ENCODE assay signal across 23 cellular contexts in the genomic region with DNA sequence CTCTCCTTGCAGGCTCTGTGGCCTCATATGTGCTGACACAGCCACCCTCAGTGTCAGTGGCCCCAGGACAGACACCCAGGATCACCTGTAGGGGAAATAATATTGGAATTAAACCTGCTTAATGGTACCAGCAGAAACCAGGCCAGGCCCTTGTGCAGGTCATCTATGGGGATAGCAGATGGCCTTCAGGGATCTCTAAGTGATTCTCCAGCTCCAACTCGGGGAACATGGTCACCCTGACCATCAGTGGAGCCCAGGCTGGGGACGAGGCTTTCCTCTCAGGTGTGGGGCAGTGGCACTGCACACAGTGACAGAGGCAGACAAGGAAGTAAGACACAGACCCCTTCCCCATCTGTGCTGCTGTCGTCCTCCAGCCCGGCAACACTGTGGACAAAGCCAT. TPM values are rescaled to one million over a fixed set of nuclear protein-coding genes. Genes with fewer than 3 reads are reported as not detected.
DNase-seq lines count a peak whose midpoint lies in the region; ATAC-seq and TF ChIP-seq lines count a peak whose summit lies in the region.
"Had no signal": no experiment of that assay in that cellular context is flagged by ENCODE, and none has a peak within 500 bp of the region (broad histone marks: within the 10 kb centered on the region; RNA-seq: fewer than 3 reads in every experiment).

No MANE protein-coding gene starts in this region.

- H3K18ac ChIP-seq in H9 (ENCODE audit: insufficient read length, low read depth, low read length): no peak overlapping the region

- no peak for TF ChIP-seq CTCF in H9 (conservative IDR thresholded peaks at IDR 0.05)
- no peak for TF ChIP-seq CTCF in OCI-LY1 (IDR thresholded peaks at IDR 0.05; ENCODE audit: low read length)

- H3K27ac ChIP-seq in H9 (ENCODE audit: insufficient read length, low read depth, low read length) (no peak overlapping the region), OCI-LY1 (ENCODE audit: low read depth, low read length, poor library complexity, severe bottlenecking) (peak overlapping the region; percentile 93)
- H3K27ac ChIP-seq: A549 had no signal

- no peak overlapping the region for H3K27ac Mint-ChIP-seq in activated naive CD8-positive, alpha-beta T cell treated with anti-CD3 and anti-CD28 coated beads, Interleukin-2, amount 10 ng/mL, durations not matched to agents 7 days and 5 days
- no peak overlapping the region for H3K27ac Mint-ChIP-seq in activated naive CD8-positive, alpha-beta T cell treated with anti-CD3 and anti-CD28 coated beads for 36 hours
- H3K27ac Mint-ChIP-seq in H9: peak overlapping the region in 1 of 3 experiments; percentile 73; a peak in 1 of 7 replicates
- H3K27ac Mint-ChIP-seq: CD14-positive monocyte; CD4-positive, alpha-beta T cell had no signal

- H3K4me3 ChIP-seq in OCI-LY1 (ENCODE audit: low read depth, low read length, poor library complexity, severe bottlenecking): peak overlapping the region; percentile 53
- H3K4me3 ChIP-seq: A549 had no signal

- peaks cover 21% of the 10 kb centered on the region; the same call in 1 of the 2 replicates for H3K27me3 ChIP-seq in H9 (ENCODE audit: insufficient read depth, low read length)
- H3K27me3 ChIP-seq in OCI-LY1 (ENCODE audit: insufficient read depth, low read length): no peaks in the 10 kb centered on the region

- peak overlapping the region; percentile 5 for H4K5ac ChIP-seq in H9 (ENCODE audit: insufficient read length, low read depth, low read length)

- no peaks in the 10 kb centered on the region for H3K4me1 ChIP-seq in H9 (ENCODE audit: insufficient read depth, low read length)
- peaks cover 92% of the 10 kb centered on the region for H3K4me1 ChIP-seq in OCI-LY1 (ENCODE audit: insufficient read depth, low read length, severe bottlenecking)
- H3K4me1 ChIP-seq: A549, BE2C had no signal

- H3K4me3 Mint-ChIP-seq in activated naive CD8-positive, alpha-beta T cell treated with anti-CD3 and anti-CD28 coated beads, Interleukin-2, amount 10 ng/mL, durations not matched to agents 7 days and 5 days: no peak overlapping the region
- H3K4me3 Mint-ChIP-seq in activated naive CD8-positive, alpha-beta T cell treated with anti-CD3 and anti-CD28 coated beads for 36 hours: no peak overlapping the region
- H3K4me3 Mint-ChIP-seq in H9: no peak overlapping the region
- H3K4me3 Mint-ChIP-seq: CD14-positive monocyte; CD4-positive, alpha-beta T cell; CD8-positive, alpha-beta memory T cell had no signal

- H3K56ac ChIP-seq in H9 (ENCODE audit: insufficient read length, low read depth, low read length): no peak overlapping the region

- no peaks in the 10 kb centered on the region for H3K36me3 ChIP-seq in OCI-LY1 (ENCODE audit: insufficient read depth, low read length)
- H3K36me3 ChIP-seq: BE2C had no signal

- peaks cover 2% of the 10 kb centered on the region for H3K4me1 Mint-ChIP-seq in activated naive CD8-positive, alpha-beta T cell treated with anti-CD3 and anti-CD28 coated beads, Interleukin-2, amount 10 ng/mL, durations not matched to agents 7 days and 5 days
- no peaks in the 10 kb centered on the region for H3K4me1 Mint-ChIP-seq in activated naive CD8-positive, alpha-beta T cell treated with anti-CD3 and anti-CD28 coated beads for 36 hours
- peaks cover 2 to 8% of the 10 kb centered on the region in 2 experiments; a peak in 3 of 4 replicates for H3K4me1 Mint-ChIP-seq in H9
- H3K4me1 Mint-ChIP-seq: CD14-positive monocyte; CD8-positive, alpha-beta memory T cell had no signal

- ATAC-seq in activated naive CD8-positive, alpha-beta T cell treated with anti-CD3 and anti-CD28 coated beads, Interleukin-2, amount 10 ng/mL, durations not matched to agents 7 days and 5 days (ENCODE audit: low read depth): no peak
- no peak for ATAC-seq in sciatic nerve
- ATAC-seq: A549 had no signal

- no peak overlapping the region for H3T11ph ChIP-seq in H9 (ENCODE audit: low read length)

- POLR2A ChIA-PET in activated naive CD8-positive, alpha-beta T cell treated with anti-CD3 and anti-CD28 coated beads, Interleukin-2, amount 10 ng/mL, durations not matched to agents 7 days and 5 days (lab: Charles Lee): no interaction called here

- H3K23me2 ChIP-seq in H9 (ENCODE audit: insufficient read length, low read depth, low read length, poor library complexity, severe bottlenecking): no peaks in the 10 kb centered on the region

- H3K23ac ChIP-seq in H9 (ENCODE audit: insufficient read length, low read depth, low read length): no peak overlapping the region

- no peak overlapping the region for H2BK15ac ChIP-seq in H9 (ENCODE audit: low read depth, low read length)

- H3K79me2 ChIP-seq in H9 (ENCODE audit: insufficient read depth, low read length) (no peaks in the 10 kb centered on the region), OCI-LY1 (ENCODE audit: insufficient read depth, low read length) (peaks cover 8% of the 10 kb centered on the region; the same call in 1 of the 2 replicates)

- intact Hi-C loops in sciatic nerve (cut with DNase I): no loop called here

- no peak overlapping the region for H2BK12ac ChIP-seq in H9 (ENCODE audit: insufficient read length, low read depth, low read length)

- peak overlapping the region; percentile 84; the same call in 1 of the 2 replicates for H3K14ac ChIP-seq in H9 (ENCODE audit: insufficient read depth, low read length)

- no peak overlapping the region for H2BK20ac ChIP-seq in H9 (ENCODE audit: low read depth, low read length, poor library complexity, severe bottlenecking)

- H3K4me2 ChIP-seq in H9 (ENCODE audit: insufficient read depth, insufficient read length, low read length) (no peak overlapping the region), OCI-LY1 (ENCODE audit: low read length) (peak overlapping the region; percentile 66)
- H3K4me2 ChIP-seq: A549 had no signal

- H3K9me3 Mint-ChIP-seq in activated naive CD8-positive, alpha-beta T cell treated with anti-CD3 and anti-CD28 coated beads, Interleukin-2, amount 10 ng/mL, durations not matched to agents 7 days and 5 days: no peaks in the 10 kb centered on the region
- no peaks in the 10 kb centered on the region for H3K9me3 Mint-ChIP-seq in activated naive CD8-positive, alpha-beta T cell treated with anti-CD3 and anti-CD28 coated beads for 36 hours
- H3K9me3 Mint-ChIP-seq in H9: no peaks in the 10 kb centered on the region
- H3K9me3 Mint-ChIP-seq: CD14-positive monocyte; CD4-positive, alpha-beta T cell; CD8-positive, alpha-beta memory T cell had no signal

- H3K79me1 ChIP-seq in H9 (ENCODE audit: insufficient read depth, low read depth, low read length, poor library complexity, severe bottlenecking): no peaks in the 10 kb centered on the region

- WGBS in H9 (ENCODE audit: extremely low coverage, insufficient read length, low lambda C conversion rate): no CpG with 5 or more reads among the region's 4 CpGs

- no peak overlapping the region for H2BK120ac ChIP-seq in H9 (ENCODE audit: low read depth, low read length, poor library complexity, severe bottlenecking)

- H3K9me2 ChIP-seq in OCI-LY1 (ENCODE audit: low read depth, low read length): no peaks in the 10 kb centered on the region

- no peaks in the 10 kb centered on the region for H3F3A ChIP-seq in OCI-LY1 (ENCODE audit: insufficient read depth, low read length)

- H2AK5ac ChIP-seq in H9 (ENCODE audit: insufficient read length, low read length): no peak overlapping the region

- no peak overlapping the region for H2AFZ ChIP-seq in H9 (ENCODE audit: low read length)
- H2AFZ ChIP-seq in OCI-LY1 (ENCODE audit: low read length): no peak overlapping the region

- H4K20me1 ChIP-seq in H9 (ENCODE audit: control insufficient read depth, insufficient read depth, insufficient read length) (no peaks in the 10 kb centered on the region), OCI-LY1 (ENCODE audit: insufficient read depth, low read length) (no peaks in the 10 kb centered on the region)

- H2BK5ac ChIP-seq in H9 (ENCODE audit: insufficient read length, low read length): no peak overlapping the region

- H3K9ac ChIP-seq in H9 (ENCODE audit: extremely low read depth, insufficient read length, low read length) (no peak overlapping the region), OCI-LY1 (ENCODE audit: low read length) (peak overlapping the region; percentile 71)

- H3K4ac ChIP-seq in H9 (ENCODE audit: low read depth, low read length): no peak overlapping the region

- H4K8ac ChIP-seq in H9 (replicated peaks; ENCODE audit: insufficient read length, low read depth, low read length): no peak overlapping the region

- peaks cover 20% of the 10 kb centered on the region for H3K27me3 Mint-ChIP-seq in activated naive CD8-positive, alpha-beta T cell treated with anti-CD3 and anti-CD28 coated beads, Interleukin-2, amount 10 ng/mL, durations not matched to agents 7 days and 5 days
- H3K27me3 Mint-ChIP-seq in activated naive CD8-positive, alpha-beta T cell treated with anti-CD3 and anti-CD28 coated beads for 36 hours: no peaks in the 10 kb centered on the region
- peaks cover 100% of the 10 kb centered on the region for H3K27me3 Mint-ChIP-seq in H9 (ENCODE audit: low read depth)
- H3K27me3 Mint-ChIP-seq: CD4-positive, alpha-beta T cell had no signal

- no peaks in the 10 kb centered on the region for H3K36me3 Mint-ChIP-seq in activated naive CD8-positive, alpha-beta T cell treated with anti-CD3 and anti-CD28 coated beads, Interleukin-2, amount 10 ng/mL, durations not matched to agents 7 days and 5 days
- H3K36me3 Mint-ChIP-seq in activated naive CD8-positive, alpha-beta T cell treated with anti-CD3 and anti-CD28 coated beads for 36 hours: no peaks in the 10 kb centered on the region
- no peaks in the 10 kb centered on the region for H3K36me3 Mint-ChIP-seq in H9 (ENCODE audit: insufficient read depth in 1 of 3, low read depth in 3 of 3)
- H3K36me3 Mint-ChIP-seq: CD14-positive monocyte; CD8-positive, alpha-beta memory T cell had no signal

- H3K9me3 ChIP-seq in H9 (ENCODE audit: control insufficient read depth, low read depth, low read length) (no peaks in the 10 kb centered on the region), OCI-LY1 (ENCODE audit: low read length) (no peaks in the 10 kb centered on the region)
- H3K9me3 ChIP-seq: A549, BE2C had no signal

- peak; percentile 4 for DNase-seq in activated naive CD8-positive, alpha-beta T cell treated with anti-CD3 and anti-CD28 coated beads, Interleukin-2, amount 10 ng/mL, durations not matched to agents 7 days and 5 days
- no peak for DNase-seq in activated naive CD8-positive, alpha-beta T cell treated with anti-CD3 and anti-CD28 coated beads for 36 hours
- DNase-seq in H9: no peak
- peak; percentile 15 for DNase-seq in sciatic nerve (ENCODE audit: low spot score)
- DNase-seq in LoVo (ENCODE audit: low spot score): no peak
- DNase-seq in C1 segment of cervical spinal cord (lab: John Stamatoyannopoulos, UW): no peak
- DNase-seq in activated CD4-positive, CD25-positive, alpha-beta regulatory T cell treated with anti-CD3 and anti-CD28 coated beads, Interleukin-2, amount 50 U/mL, for 72 hours: no peak
- DNase-seq: 8988T; ACHN; AML-193; BE2C; CD4-positive, alpha-beta T cell; CD8-positive, alpha-beta memory T cell; DMS 273 treated with DMSO at 0.1 percent for 48 hours; DMS79; GF-D8; GOT3; HCEC 1CT had no signal

- no peak overlapping the region for H4K91ac ChIP-seq in H9 (ENCODE audit: insufficient read length, low read depth, low read length)

RNA-seq across cellular contexts. Expression of gene GGTLC2, which starts 16.9 kb away (rescaled TPM):
- not detected for total RNA-seq in activated naive CD8-positive, alpha-beta T cell treated with anti-CD3 and anti-CD28 coated beads, Interleukin-2, amount 10 ng/mL, durations not matched to agents 7 days and 5 days
- not detected for total RNA-seq in activated naive CD8-positive, alpha-beta T cell treated with anti-CD3 and anti-CD28 coated beads for 36 hours
- total RNA-seq in H9 (2021) (not detected in 2 replicates), sciatic nerve (not detected)
- total RNA-seq: CD4-positive, alpha-beta T cell; CD8-positive, alpha-beta memory T cell; Daoy; G401 had no signal

Comparison
In these comparisons a context has a peak if more than half of its experiments do, and no peak if none do; other contexts are left out.
1. DNase-seq: peak in activated naive CD8-positive, alpha-beta T cell treated with anti-CD3 and anti-CD28 coated beads, Interleukin-2, amount 10 ng/mL, durations not matched to agents 7 days and 5 days (single experiment) and sciatic nerve (single experiment); none in activated naive CD8-positive, alpha-beta T cell treated with anti-CD3 and anti-CD28 coated beads for 36 hours (single experiment), H9 (single experiment), LoVo (single experiment), C1 segment of cervical spinal cord (0 of 14) and activated CD4-positive, CD25-positive, alpha-beta regulatory T cell treated with anti-CD3 and anti-CD28 coated beads, Interleukin-2, amount 50 U/mL, for 72 hours (single experiment).